ENCODE assay signal across 8 cellular contexts in genomic region chr17:27631409-27631755, GRCh38. TPM values are rescaled to one million over a fixed set of nuclear protein-coding genes. Genes with fewer than 3 reads are reported as not detected.
A peak's percentile ranks its signal among the peaks of the same experiment; 100 is the strongest.
DNase-seq lines count a peak whose midpoint lies in the region; ATAC-seq lines count a peak whose summit lies in the region.

No MANE protein-coding gene starts in this region.

- CTCF ChIA-PET in activated CD8-positive, alpha-beta T cell treated with anti-CD3 and anti-CD28 coated beads, Interleukin-2, amount 10 ng/mL, durations not matched to agents 7 days and 5 days (lab: Charles Lee): interaction anchor here (1.1 to 2.5 kb wide), 5 partner anchors 11 to 174 kb away, joined by 3 to 6 read pairs (median 4); no protein-coding TSS in a partner anchor

- DNase-seq in activated CD8-positive, alpha-beta T cell treated with anti-CD3 and anti-CD28 coated beads, Interleukin-2, amount 10 ng/mL, durations not matched to agents 7 days and 5 days: no peak
- DNase-seq in NCI-H226 (no peak), putamen (ENCODE audit: low spot score) (no peak), NCI-H1092 treated with DMSO at 0.1 percent for 48 hours (lab: John Stamatoyannopoulos, UW) (no peak), NCI-H524 treated with DMSO at 0.1 percent for 48 hours (lab: John Stamatoyannopoulos, UW) (no peak)

- ATAC-seq in GM18907 (IDR thresholded peaks at IDR 0.05; ENCODE audit: unreplicated experiment) (peak; percentile 44), HG02973 (IDR thresholded peaks at IDR 0.05; ENCODE audit: unreplicated experiment) (peak; percentile 33)
- ATAC-seq in activated CD8-positive, alpha-beta T cell treated with anti-CD3 and anti-CD28 coated beads, Interleukin-2, amount 10 ng/mL, durations not matched to agents 7 days and 5 days: peak; percentile 73

- no peaks in the 10 kb centered on the region for H3K9me3 Mint-ChIP-seq in activated CD8-positive, alpha-beta T cell treated with anti-CD3 and anti-CD28 coated beads, Interleukin-2, amount 10 ng/mL, durations not matched to agents 7 days and 5 days (ENCODE audit: insufficient read depth)

- peaks cover 52% of the 10 kb centered on the region for H3K36me3 Mint-ChIP-seq in activated CD8-positive, alpha-beta T cell treated with anti-CD3 and anti-CD28 coated beads, Interleukin-2, amount 10 ng/mL, durations not matched to agents 7 days and 5 days (ENCODE audit: low read depth)

- no peaks in the 10 kb centered on the region for H3K9me3 ChIP-seq in mononuclear cell (ENCODE audit: low read depth, low read length)

- peaks cover 74% of the 10 kb centered on the region for H3K4me1 Mint-ChIP-seq in activated CD8-positive, alpha-beta T cell treated with anti-CD3 and anti-CD28 coated beads, Interleukin-2, amount 10 ng/mL, durations not matched to agents 7 days and 5 days (ENCODE audit: low read depth)

- peak overlapping the region; percentile 92 for H3K4me3 Mint-ChIP-seq in activated CD8-positive, alpha-beta T cell treated with anti-CD3 and anti-CD28 coated beads, Interleukin-2, amount 10 ng/mL, durations not matched to agents 7 days and 5 days

- H3K4me3 ChIP-seq in mononuclear cell (ENCODE audit: low read length): peak overlapping the region; percentile 59

- no peaks in the 10 kb centered on the region for H3K27me3 ChIP-seq in mononuclear cell (ENCODE audit: insufficient read depth, low read length)

- H3K27ac Mint-ChIP-seq in activated CD8-positive, alpha-beta T cell treated with anti-CD3 and anti-CD28 coated beads, Interleukin-2, amount 10 ng/mL, durations not matched to agents 7 days and 5 days: peak overlapping the region; percentile 96

- H3K27me3 Mint-ChIP-seq in activated CD8-positive, alpha-beta T cell treated with anti-CD3 and anti-CD28 coated beads, Interleukin-2, amount 10 ng/mL, durations not matched to agents 7 days and 5 days (ENCODE audit: low read depth): no peaks in the 10 kb centered on the region

- POLR2A ChIA-PET in activated CD8-positive, alpha-beta T cell treated with anti-CD3 and anti-CD28 coated beads, Interleukin-2, amount 10 ng/mL, durations not matched to agents 7 days and 5 days (lab: Charles Lee): interaction anchor here (0.7 to 1.2 kb wide), 3 partner anchors 10 to 337 kb away, joined by 3 to 5 read pairs (median 3); no protein-coding TSS in a partner anchor

- peaks cover 58% of the 10 kb centered on the region for H3K4me1 ChIP-seq in mononuclear cell (ENCODE audit: insufficient read depth, low read length)

RNA-seq across cellular contexts. Expression of gene LGALS9, which starts 0.4 kb away (rescaled TPM):
- 100 to 1,000 TPM; 160 to 173 TPM for total RNA-seq in activated CD8-positive, alpha-beta T cell treated with anti-CD3 and anti-CD28 coated beads, Interleukin-2, amount 10 ng/mL, durations not matched to agents 7 days and 5 days
- total RNA-seq in mononuclear cell: 61.1 TPM
